In the genomic region with DNA sequence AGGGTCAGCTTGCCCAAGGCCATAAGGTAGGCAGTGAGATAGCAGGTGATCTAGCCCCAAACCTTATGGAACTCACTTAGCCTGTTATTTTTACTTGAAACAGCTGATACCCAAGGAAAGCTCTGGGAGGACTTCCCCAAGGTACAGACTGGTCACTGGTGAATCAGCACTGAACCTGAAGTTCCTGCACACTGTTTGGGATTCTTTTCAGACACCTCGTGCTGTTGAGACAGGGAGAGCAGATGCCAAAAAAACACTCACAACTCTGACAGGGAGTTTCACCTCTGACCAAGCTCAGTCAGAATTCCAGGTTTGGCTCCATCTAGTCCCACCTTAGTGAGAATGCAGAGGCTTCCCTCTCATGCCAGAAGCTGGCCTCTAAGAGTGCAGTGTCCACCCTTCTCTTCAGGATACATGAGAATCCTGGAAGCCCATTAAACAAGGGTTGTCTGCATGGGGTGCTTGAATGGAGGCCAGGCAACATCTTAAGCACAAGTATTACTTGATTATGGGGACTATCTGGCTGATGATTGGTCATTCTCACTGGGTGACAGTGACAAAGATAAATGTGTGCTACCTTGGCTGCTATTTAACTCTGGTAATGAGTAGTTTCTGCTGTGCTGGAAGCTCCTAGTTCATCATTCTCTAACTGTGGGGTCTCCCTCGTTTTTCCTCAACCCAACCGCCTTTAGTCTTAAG, we compare ENCODE assay signal across 21 cellular contexts.
DNase-seq lines count a peak whose midpoint lies in the region; ATAC-seq and TF ChIP-seq lines count a peak whose summit lies in the region.
"Had no signal": no experiment of that assay in that cellular context is flagged by ENCODE, and none has a peak within 500 bp of the region (broad histone marks: within the 10 kb centered on the region; RNA-seq: fewer than 3 reads in every experiment).

No MANE protein-coding gene starts in this region.

- no peak overlapping the region for H3K4me3 ChIP-seq in breast epithelium
- H3K4me3 ChIP-seq in MG63: no peak overlapping the region
- H3K4me3 ChIP-seq in epithelial cell of esophagus (ENCODE audit: low read length): no peak overlapping the region
- no peak overlapping the region for H3K4me3 ChIP-seq in right cardiac atrium (ENCODE audit: low read length)
- H3K4me3 ChIP-seq in upper lobe of left lung: no peak overlapping the region

- no peaks in the 10 kb centered on the region for H3K27me3 ChIP-seq in breast epithelium
- H3K27me3 ChIP-seq in MG63: no peaks in the 10 kb centered on the region
- H3K27me3 ChIP-seq in right cardiac atrium (ENCODE audit: control insufficient read depth, insufficient read depth): no peaks in the 10 kb centered on the region
- H3K27me3 ChIP-seq in upper lobe of left lung: no peaks in the 10 kb centered on the region

- H3K36me3 ChIP-seq in breast epithelium: no peaks in the 10 kb centered on the region
- no peaks in the 10 kb centered on the region for H3K36me3 ChIP-seq in MG63
- H3K36me3 ChIP-seq in upper lobe of left lung: no peaks in the 10 kb centered on the region

- no peak for TF ChIP-seq EP300 in upper lobe of left lung (IDR thresholded peaks at IDR 0.05)

- peak; percentile 64 to 67 for ATAC-seq in right cardiac atrium
- no peak for ATAC-seq in upper lobe of left lung (ENCODE audit: low FRiP score in 2 of 2)
- ATAC-seq in stimulated activated naive B cell treated with anti-CD40 and anti-IgM and Interleukin-4, amounts not matched to agents 10 μg/mL and 1 μg/mL and 100 μg/mL, for 72 hours (replicated peaks): no peak
- ATAC-seq: HepG2, SK-N-SH treated with all-trans-retinoic acid at 6 μM for 48 hours had no signal

- peak overlapping the region; percentile 20 for H3K27ac Mint-ChIP-seq in MCF 10A (ENCODE audit: low read depth, unreplicated experiment)
- H3K27ac Mint-ChIP-seq in stimulated activated naive B cell treated with anti-CD40 and anti-IgM and Interleukin-4, amounts not matched to agents 10 μg/mL and 1 μg/mL and 100 μg/mL, for 72 hours: no peak overlapping the region
- H3K27ac Mint-ChIP-seq: CD4-positive, alpha-beta memory T cell had no signal

- no peak for TF ChIP-seq CTCF in MCF 10A (IDR thresholded peaks at IDR 0.05; ENCODE audit: unreplicated experiment)
- no peak for TF ChIP-seq CTCF in breast epithelium (IDR thresholded peaks at IDR 0.05)
- TF ChIP-seq CTCF in epithelial cell of esophagus (IDR thresholded peaks at IDR 0.05; ENCODE audit: insufficient read depth, low read depth, low read length, missing control alignments): no peak
- TF ChIP-seq CTCF in upper lobe of left lung (IDR thresholded peaks at IDR 0.05): no peak

- no peaks in the 10 kb centered on the region for H3K9me3 ChIP-seq in breast epithelium
- H3K9me3 ChIP-seq in MG63: peaks cover 1% of the 10 kb centered on the region; the same call in 1 of the 2 replicates
- no peaks in the 10 kb centered on the region for H3K9me3 ChIP-seq in right cardiac atrium (ENCODE audit: control insufficient read depth, low read length)
- H3K9me3 ChIP-seq in upper lobe of left lung: no peaks in the 10 kb centered on the region

- no peaks in the 10 kb centered on the region for H3K9me3 Mint-ChIP-seq in MCF 10A (ENCODE audit: unreplicated experiment)
- no peaks in the 10 kb centered on the region for H3K9me3 Mint-ChIP-seq in stimulated activated naive B cell treated with anti-CD40 and anti-IgM and Interleukin-4, amounts not matched to agents 10 μg/mL and 1 μg/mL and 100 μg/mL, for 72 hours
- H3K9me3 Mint-ChIP-seq: CD4-positive, alpha-beta memory T cell had no signal

- peaks cover 16% of the 10 kb centered on the region for H3K4me1 Mint-ChIP-seq in MCF 10A (ENCODE audit: insufficient read depth, unreplicated experiment)
- no peaks in the 10 kb centered on the region for H3K4me1 Mint-ChIP-seq in stimulated activated naive B cell treated with anti-CD40 and anti-IgM and Interleukin-4, amounts not matched to agents 10 μg/mL and 1 μg/mL and 100 μg/mL, for 72 hours
- H3K4me1 Mint-ChIP-seq: CD4-positive, alpha-beta memory T cell had no signal

- TF ChIP-seq POLR2A in breast epithelium (IDR thresholded peaks at IDR 0.05) (no peak), upper lobe of left lung (IDR thresholded peaks at IDR 0.05) (no peak)

- BruUV-seq in MCF 10A (replicated peaks; lab: Mats Ljungman, UMichigan): no TSS peak

- CTCF ChIA-PET in MCF 10A (lab: Yijun Ruan, JAX): interaction anchor here (0.6 to 1.7 kb wide), 5 partner anchors 17 to 614 kb away, joined by 3 to 4 read pairs (median 3); no protein-coding TSS in a partner anchor

- WGBS in right cardiac atrium: 72% methylated on average over 3 of the region's 3 CpGs
- 77 to 95% methylated on average over 3 of the region's 3 CpGs for WGBS in upper lobe of left lung, 2 donors

- no peaks in the 10 kb centered on the region for H3K27me3 Mint-ChIP-seq in MCF 10A (ENCODE audit: insufficient read depth, unreplicated experiment)
- H3K27me3 Mint-ChIP-seq in stimulated activated naive B cell treated with anti-CD40 and anti-IgM and Interleukin-4, amounts not matched to agents 10 μg/mL and 1 μg/mL and 100 μg/mL, for 72 hours: no peaks in the 10 kb centered on the region

- H3K27ac ChIP-seq in breast epithelium (no peak overlapping the region), right cardiac atrium (ENCODE audit: low read length) (no peak overlapping the region), upper lobe of left lung (no peak overlapping the region)
- H3K27ac ChIP-seq: 22Rv1 had no signal

- intact Hi-C loops in MCF 10A (cut with micrococcal nuclease): loop anchor here (5.0 kb wide), 1 partner anchor 71 kb away; no protein-coding TSS in a partner anchor
- intact Hi-C loops in breast epithelium (cut with DNase I; ENCODE audit: low total_unique reads): no loop called here
- intact Hi-C loops in right cardiac atrium (cut with DNase I): no loop called here

- DNase-seq in MCF 10A (ENCODE audit: unreplicated experiment) (no peak), breast epithelium (ENCODE audit: low spot score in 2 of 2) (no peak), MG63 (peak; percentile 24), epithelial cell of esophagus (ENCODE audit: low read depth) (peak; percentile 85), right cardiac atrium (no peak), upper lobe of left lung (no peak)
- DNase-seq in activated naive CD4-positive, alpha-beta T cell treated with Interleukin-2 at 50 U/mL for 16 hours: no peak
- no peak for DNase-seq in stimulated activated naive B cell treated with anti-CD40 and anti-IgM and Interleukin-4, amounts not matched to agents 10 μg/mL and 1 μg/mL and 100 μg/mL, for 72 hours
- DNase-seq: CD4-positive, alpha-beta memory T cell; DMS153; GDM1; KBM-7; NCI-H1436 treated with DMSO at 0.1 percent for 48 hours; NCI-H2029; NCI-H2171; NCI-H446 treated with DMSO at 0.1 percent for 48 hours; NCI-H69; SIG-M5 had no signal

- POLR2A ChIA-PET in MCF 10A (lab: Yijun Ruan, JAX): interaction anchor here (0.6 kb wide), 1 partner anchor 74 kb away, joined by 3 read pairs; no protein-coding TSS in a partner anchor

- H3K4me1 ChIP-seq in breast epithelium: no peaks in the 10 kb centered on the region
- no peaks in the 10 kb centered on the region for H3K4me1 ChIP-seq in right cardiac atrium (ENCODE audit: control insufficient read depth, insufficient read depth, low read length)
- H3K4me1 ChIP-seq in upper lobe of left lung: no peaks in the 10 kb centered on the region

- H3K36me3 Mint-ChIP-seq in MCF 10A (ENCODE audit: insufficient read depth, unreplicated experiment): no peaks in the 10 kb centered on the region
- no peaks in the 10 kb centered on the region for H3K36me3 Mint-ChIP-seq in stimulated activated naive B cell treated with anti-CD40 and anti-IgM and Interleukin-4, amounts not matched to agents 10 μg/mL and 1 μg/mL and 100 μg/mL, for 72 hours
- H3K36me3 Mint-ChIP-seq: CD4-positive, alpha-beta memory T cell had no signal

- no peak overlapping the region for H3K4me3 Mint-ChIP-seq in MCF 10A (ENCODE audit: unreplicated experiment)
- H3K4me3 Mint-ChIP-seq in stimulated activated naive B cell treated with anti-CD40 and anti-IgM and Interleukin-4, amounts not matched to agents 10 μg/mL and 1 μg/mL and 100 μg/mL, for 72 hours: no peak overlapping the region
- H3K4me3 Mint-ChIP-seq: CD4-positive, alpha-beta memory T cell had no signal

Comparison
In these comparisons a context has a peak if more than half of its experiments do, and no peak if none do; other contexts are left out.
1. DNase-seq: peak in MG63 (single experiment) and epithelial cell of esophagus (single experiment); none in MCF 10A (single experiment), breast epithelium (0 of 2), right cardiac atrium (0 of 3), upper lobe of left lung (0 of 2), activated naive CD4-positive, alpha-beta T cell treated with Interleukin-2 at 50 U/mL for 16 hours (single experiment) and stimulated activated naive B cell treated with anti-CD40 and anti-IgM and Interleukin-4, amounts not matched to agents 10 μg/mL and 1 μg/mL and 100 μg/mL, for 72 hours (single experiment).
2. ATAC-seq: peak in right cardiac atrium (2 of 2); none in upper lobe of left lung (0 of 2) and stimulated activated naive B cell treated with anti-CD40 and anti-IgM and Interleukin-4, amounts not matched to agents 10 μg/mL and 1 μg/mL and 100 μg/mL, for 72 hours (0 of 2).